Comparison of ENCODE assay signal across 9 cellular contexts in the genomic region with DNA sequence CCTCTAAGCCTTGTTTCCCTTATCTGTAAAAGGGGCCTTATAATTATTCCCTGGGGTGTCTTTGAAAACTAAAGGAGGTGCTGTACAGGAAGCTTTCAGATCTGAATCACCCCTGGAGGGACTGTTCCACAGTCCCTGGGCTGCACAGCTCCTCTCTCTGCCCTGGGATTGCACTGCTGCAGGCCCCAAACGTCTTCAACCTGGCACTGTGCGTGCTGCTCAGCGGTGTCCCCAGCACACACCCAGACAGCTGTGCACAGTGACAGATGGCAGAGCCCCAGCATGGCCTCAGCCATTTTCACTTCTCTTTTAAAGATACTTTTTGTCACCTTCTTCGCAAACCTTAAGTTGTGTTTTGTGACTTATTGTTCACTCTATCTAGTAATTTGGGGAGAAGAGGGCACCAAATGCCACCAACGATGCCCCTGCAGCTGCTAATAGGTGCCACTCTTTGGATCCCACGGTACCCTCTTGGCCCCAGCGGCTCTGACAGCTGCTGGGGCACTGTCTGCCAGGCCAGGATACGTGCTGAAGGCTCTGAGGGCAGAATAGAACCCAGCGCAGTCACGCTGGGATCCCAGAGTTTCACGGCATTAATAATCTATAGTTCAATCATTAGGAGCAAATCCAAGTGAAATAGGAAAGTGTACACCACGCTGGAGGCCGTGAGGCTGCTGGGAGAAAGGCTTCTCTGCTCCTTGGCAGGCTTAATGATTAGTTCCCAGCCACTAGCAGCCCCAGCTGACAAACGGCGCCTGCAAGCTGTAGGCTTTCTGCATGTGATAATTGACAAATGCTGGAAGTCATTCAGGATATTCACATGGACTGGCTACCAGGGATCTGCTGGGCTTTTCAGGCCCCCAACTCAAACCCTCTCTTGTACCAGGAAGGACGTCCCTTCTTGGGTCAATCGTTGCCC. TPM values are rescaled to one million over a fixed set of nuclear protein-coding genes. Genes with fewer than 3 reads are reported as not detected.
DNase-seq lines count a peak whose midpoint lies in the region; ATAC-seq and TF ChIP-seq lines count a peak whose summit lies in the region.
"Had no signal": no experiment of that assay in that cellular context is flagged by ENCODE, and none has a peak within 500 bp of the region (broad histone marks: within the 10 kb centered on the region; RNA-seq: fewer than 3 reads in every experiment).

No MANE protein-coding gene starts in this region.

- no peak overlapping the region for H3K4me3 Mint-ChIP-seq in stimulated activated naive CD8-positive, alpha-beta T cell treated with anti-CD3 and anti-CD28 coated beads, Interleukin-15, amount 100 ng/mL, for 72 hours
- no peak overlapping the region for H3K4me3 Mint-ChIP-seq in activated CD8-positive, alpha-beta T cell treated with anti-CD3 and anti-CD28 coated beads, Interleukin-2, amount 10 ng/mL, durations not matched to agents 7 days and 5 days

- CTCF ChIA-PET in activated CD8-positive, alpha-beta T cell treated with anti-CD3 and anti-CD28 coated beads, Interleukin-2, amount 10 ng/mL, durations not matched to agents 7 days and 5 days (lab: Charles Lee), result no interaction called here

- TF ChIP-seq CTCF in omental fat pad (IDR thresholded peaks at IDR 0.05), result no peak

- H3K27ac Mint-ChIP-seq in stimulated activated naive CD8-positive, alpha-beta T cell treated with anti-CD3 and anti-CD28 coated beads, Interleukin-15, amount 100 ng/mL, for 72 hours, result no peak overlapping the region
- H3K27ac Mint-ChIP-seq in activated CD8-positive, alpha-beta T cell treated with anti-CD3 and anti-CD28 coated beads, Interleukin-2, amount 10 ng/mL, durations not matched to agents 7 days and 5 days, result no peak overlapping the region

- H3K4me1 Mint-ChIP-seq in stimulated activated naive CD8-positive, alpha-beta T cell treated with anti-CD3 and anti-CD28 coated beads, Interleukin-15, amount 100 ng/mL, for 72 hours, result no peaks in the 10 kb centered on the region
- H3K4me1 Mint-ChIP-seq in activated CD8-positive, alpha-beta T cell treated with anti-CD3 and anti-CD28 coated beads, Interleukin-2, amount 10 ng/mL, durations not matched to agents 7 days and 5 days (ENCODE audit: low read depth), result no peaks in the 10 kb centered on the region

- peaks cover 11 to 17% of the 10 kb centered on the region in 2 donors for H3K9me3 Mint-ChIP-seq in stimulated activated naive CD8-positive, alpha-beta T cell treated with anti-CD3 and anti-CD28 coated beads, Interleukin-15, amount 100 ng/mL, for 72 hours
- H3K9me3 Mint-ChIP-seq in activated CD8-positive, alpha-beta T cell treated with anti-CD3 and anti-CD28 coated beads, Interleukin-2, amount 10 ng/mL, durations not matched to agents 7 days and 5 days (ENCODE audit: insufficient read depth), result no peaks in the 10 kb centered on the region

- no peaks in the 10 kb centered on the region for H3K36me3 Mint-ChIP-seq in activated CD8-positive, alpha-beta T cell treated with anti-CD3 and anti-CD28 coated beads, Interleukin-2, amount 10 ng/mL, durations not matched to agents 7 days and 5 days (ENCODE audit: low read depth)

- H3K27me3 Mint-ChIP-seq in stimulated activated naive CD8-positive, alpha-beta T cell treated with anti-CD3 and anti-CD28 coated beads, Interleukin-15, amount 100 ng/mL, for 72 hours, result peaks cover 7% of the 10 kb centered on the region
- peaks cover 2% of the 10 kb centered on the region for H3K27me3 Mint-ChIP-seq in activated CD8-positive, alpha-beta T cell treated with anti-CD3 and anti-CD28 coated beads, Interleukin-2, amount 10 ng/mL, durations not matched to agents 7 days and 5 days (ENCODE audit: low read depth)

- POLR2A ChIA-PET in activated CD8-positive, alpha-beta T cell treated with anti-CD3 and anti-CD28 coated beads, Interleukin-2, amount 10 ng/mL, durations not matched to agents 7 days and 5 days (lab: Charles Lee), result no interaction called here

- ATAC-seq in GM19452 (IDR thresholded peaks at IDR 0.05; ENCODE audit: unreplicated experiment) (peak; percentile 88), HG03139 (IDR thresholded peaks at IDR 0.05; ENCODE audit: unreplicated experiment) (peak; percentile 92), omental fat pad (ENCODE audit: low FRiP score) (no peak)
- ATAC-seq in stimulated activated naive CD8-positive, alpha-beta T cell treated with anti-CD3 and anti-CD28 coated beads, Interleukin-15, amount 100 ng/mL, for 72 hours, result no peak
- no peak for ATAC-seq in activated CD8-positive, alpha-beta T cell treated with anti-CD3 and anti-CD28 coated beads, Interleukin-2, amount 10 ng/mL, durations not matched to agents 7 days and 5 days

- DNase-seq in Ammon's horn (ENCODE audit: low spot score) (peak; percentile 25), SIG-M5 treated with dmso at 0.1 percent for 504 hours (lab: John Stamatoyannopoulos, UW; ENCODE audit: unreplicated experiment) (peak; percentile 85), omental fat pad (ENCODE audit: low spot score) (no peak), midbrain (lab: John Stamatoyannopoulos, UW) (no peak)
- no peak for DNase-seq in stimulated activated naive CD8-positive, alpha-beta T cell treated with anti-CD3 and anti-CD28 coated beads, Interleukin-15, amount 100 ng/mL, for 72 hours
- no peak for DNase-seq in activated CD8-positive, alpha-beta T cell treated with anti-CD3 and anti-CD28 coated beads, Interleukin-2, amount 10 ng/mL, durations not matched to agents 7 days and 5 days
- DNase-seq: activated CD4-positive, CD25-positive, alpha-beta regulatory T cell treated with anti-CD3 and anti-CD28 coated beads, Interleukin-2, amount 50 U/mL, for 72 hours had no signal

RNA-seq across cellular contexts. Expression of a gene that starts 50.5 kb away (rescaled TPM):
- not detected for total RNA-seq in omental fat pad
- total RNA-seq in activated CD8-positive, alpha-beta T cell treated with anti-CD3 and anti-CD28 coated beads, Interleukin-2, amount 10 ng/mL, durations not matched to agents 7 days and 5 days, result not detected

Comparison
In these comparisons a context has a peak if more than half of its experiments do, and no peak if none do; other contexts are left out.
1. DNase-seq: peak in Ammon's horn (single experiment) and SIG-M5 treated with dmso at 0.1 percent for 504 hours (single experiment); none in omental fat pad (single experiment), stimulated activated naive CD8-positive, alpha-beta T cell treated with anti-CD3 and anti-CD28 coated beads, Interleukin-15, amount 100 ng/mL, for 72 hours (0 of 2), activated CD8-positive, alpha-beta T cell treated with anti-CD3 and anti-CD28 coated beads, Interleukin-2, amount 10 ng/mL, durations not matched to agents 7 days and 5 days (single experiment) and midbrain (single experiment).
2. ATAC-seq: peak in GM19452 (single experiment) and HG03139 (single experiment); none in omental fat pad (single experiment), stimulated activated naive CD8-positive, alpha-beta T cell treated with anti-CD3 and anti-CD28 coated beads, Interleukin-15, amount 100 ng/mL, for 72 hours (single experiment) and activated CD8-positive, alpha-beta T cell treated with anti-CD3 and anti-CD28 coated beads, Interleukin-2, amount 10 ng/mL, durations not matched to agents 7 days and 5 days (single experiment).